In the genomic region with DNA sequence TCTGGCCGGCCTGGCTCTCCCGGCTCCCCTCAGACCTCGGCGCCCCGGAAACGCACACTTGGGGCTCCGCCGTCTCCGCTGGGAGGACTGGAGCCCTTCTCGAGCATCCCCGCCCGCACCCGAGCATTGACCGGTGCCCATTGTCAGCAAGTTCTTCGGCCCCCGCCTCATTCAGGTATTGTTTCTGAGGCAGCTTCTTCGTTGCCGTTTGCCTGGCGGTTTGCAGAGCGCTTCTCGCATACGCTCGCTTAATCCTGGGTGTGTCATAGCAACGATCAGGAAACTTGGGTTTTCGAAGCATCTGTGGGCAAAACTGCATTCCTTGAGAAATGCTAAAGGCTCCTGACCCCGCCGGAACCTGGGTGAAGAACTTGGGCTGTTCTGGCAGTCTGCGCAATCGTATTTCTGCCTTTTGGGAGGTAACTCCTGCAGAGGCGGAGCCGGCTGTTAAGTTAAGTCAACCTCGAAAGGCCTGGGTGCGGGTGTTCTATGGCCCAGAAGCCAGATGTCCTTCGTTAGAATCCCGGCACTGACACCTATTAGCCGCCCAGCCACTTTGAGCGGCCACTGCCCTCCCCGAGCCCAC, we compare ENCODE assay signal across 8 cellular contexts. TPM values are rescaled to one million over a fixed set of nuclear protein-coding genes. Genes with fewer than 3 reads are reported as not detected.
DNase-seq lines count a peak whose midpoint lies in the region; ATAC-seq and TF ChIP-seq lines count a peak whose summit lies in the region.

No MANE protein-coding gene starts in this region.

- H3K4me1 ChIP-seq in A673 (ENCODE audit: insufficient read depth, low read length, poor library complexity, severe bottlenecking) (peaks cover 17% of the 10 kb centered on the region), ovary (ENCODE audit: insufficient read depth) (peaks cover 7% of the 10 kb centered on the region), uterus (no peaks in the 10 kb centered on the region)

- peak overlapping the region; percentile 81 for H3K27ac ChIP-seq in A673 (ENCODE audit: low read depth, low read length, poor library complexity, severe bottlenecking)
- H3K27ac ChIP-seq in ovary = peak overlapping the region in 1 of 2 donors; percentile 32
- peak overlapping the region; percentile 94 to 98 for H3K27ac ChIP-seq in uterus

- CTCF ChIA-PET in A673 (lab: Charles Lee) = no interaction called here

- no TSS peak for BruUV-seq in A673 (replicated peaks; lab: Mats Ljungman, UMichigan)

- POLR2A ChIA-PET in A673 (lab: Charles Lee; ENCODE audit: low non-redundant PET) = no interaction called here

- intact Hi-C loops in A673 (cut with micrococcal nuclease; ENCODE audit: unreplicated experiment) (no loop called here), Right ventricle myocardium inferior (cut with DNase I) (loop anchor here (2.0 to 5.0 kb wide), 2 partner anchors 27 to 58 kb away; no protein-coding TSS in a partner anchor), ovary (cut with DNase I) (no loop called here), uterus (cut with DNase I; ENCODE audit: low total_unique reads) (no loop called here)

- DNase-seq in A673 (ENCODE audit: low spot score) = peak; percentile 28
- peak; percentile 77 for DNase-seq in NCI-H82 treated with DMSO at 0.1 percent for 48 hours (lab: John Stamatoyannopoulos, UW; ENCODE audit: unreplicated experiment)
- DNase-seq in activated naive CD4-positive, alpha-beta T cell (lab: John Stamatoyannopoulos, UW) = peak in 3 of 4 experiments; percentile 17 to 51 (median 45)
- peak; percentile 73 for DNase-seq in Right ventricle myocardium inferior (ENCODE audit: missing footprints)
- peak in 3 of 5 donors; percentile 27 to 42 (median 27) for DNase-seq in ovary
- DNase-seq in uterus = peak in 1 of 2 donors; percentile 19

- TF ChIP-seq POLR2A in ovary (IDR thresholded peaks at IDR 0.05) = no peak
- no peak for TF ChIP-seq POLR2A in uterus (IDR thresholded peaks at IDR 0.05)

- H3K36me3 ChIP-seq in A673 (ENCODE audit: insufficient read depth, low read length, poor library complexity, severe bottlenecking) = no peaks in the 10 kb centered on the region
- no peaks in the 10 kb centered on the region for H3K36me3 ChIP-seq in ovary
- no peaks in the 10 kb centered on the region for H3K36me3 ChIP-seq in uterus

- TF ChIP-seq EP300 in ovary (IDR thresholded peaks at IDR 0.05) = no peak

- H3K27me3 ChIP-seq in A673 (replicated peaks; ENCODE audit: insufficient read depth, low read depth, low read length, poor library complexity) (no peaks in the 10 kb centered on the region), ovary (no peaks in the 10 kb centered on the region), uterus (no peaks in the 10 kb centered on the region)

- WGBS in ovary, 3 donors = 0 to 1% (median 1%) methylated on average over 35 to 38 of the region's 38 CpGs

- H3K9me3 ChIP-seq in A673 (ENCODE audit: low read depth, low read length, poor library complexity, severe bottlenecking) (no peaks in the 10 kb centered on the region), ovary (no peaks in the 10 kb centered on the region), uterus (no peaks in the 10 kb centered on the region)

- no peak for TF ChIP-seq CTCF in A673 (conservative IDR thresholded peaks at IDR 0.05; ENCODE audit: low read depth, low read length)
- no peak for TF ChIP-seq CTCF in ovary (IDR thresholded peaks at IDR 0.05)
- no peak for TF ChIP-seq CTCF in uterus (IDR thresholded peaks at IDR 0.05)

- H3K4me3 ChIP-seq in A673 (ENCODE audit: low read depth, low read length, poor library complexity, severe bottlenecking) (peak overlapping the region; percentile 97), ovary (peak overlapping the region; percentile 95), uterus (peak overlapping the region; percentile 99)

- ATAC-seq in GM18517 (IDR thresholded peaks at IDR 0.05; ENCODE audit: unreplicated experiment) (peak; percentile 17), HG03066 (IDR thresholded peaks at IDR 0.05; ENCODE audit: low read depth, unreplicated experiment) (peak; percentile 25), Right ventricle myocardium inferior (no peak)

RNA-seq across cellular contexts. Expression of gene GSKIP, which starts 0.5 kb away (rescaled TPM):
- total RNA-seq in A673 (2021) (21.3 and 21.6 TPM in 2 replicates), Right ventricle myocardium inferior (11.6 TPM), ovary (10 to 100 TPM in 4 of 7 donors, 1 to 10 TPM in 3; 6.3 to 15.4 (median 10.1) TPM), uterus (10 to 100 TPM; 11.5 to 33.0 (median 15.7) TPM)
- polyA plus RNA-seq in ovary = 10 to 100 TPM in 1 of 2 donors, 1 to 10 TPM in 1; 10.0 to 10.4 TPM

RNA-seq across cellular contexts. Expression of gene ATG2B, which starts 0.7 kb away (rescaled TPM):
- 22.7 and 24.2 TPM in 2 replicates for total RNA-seq in A673 (2021)
- 9.2 TPM for total RNA-seq in Right ventricle myocardium inferior
- total RNA-seq in ovary = 10 to 100 TPM; 20.2 to 33.1 (median 25.8) TPM
- polyA plus RNA-seq in ovary = 10 to 100 TPM in 1 of 2 donors, 1 to 10 TPM in 1; 5.3 to 14.1 TPM
- total RNA-seq in uterus = 10 to 100 TPM; 17.1 to 56.6 (median 41.6) TPM

RNA-seq across cellular contexts. Expression of gene AK7, which starts 28.1 kb away (rescaled TPM):
- total RNA-seq in A673 (2021) = 138 TPM in 2 replicates
- total RNA-seq in Right ventricle myocardium inferior = 0.32 TPM
- 10 to 100 TPM in 1 of 7 donors, 1 to 10 TPM in 4, under 1 TPM in 2; 0.48 to 17.2 (median 1.4) TPM for total RNA-seq in ovary
- polyA plus RNA-seq in ovary = 1 to 10 TPM in 1 of 2 donors, under 1 TPM in 1; 0.47 to 1.2 TPM
- 1 to 10 TPM in 2 of 4 donors, under 1 TPM in 1, not detected in 1; 0.29 to 9.7 (median 1.8) TPM for total RNA-seq in uterus
